1 cellular context compared by ENCODE assay signal in the genomic region with DNA sequence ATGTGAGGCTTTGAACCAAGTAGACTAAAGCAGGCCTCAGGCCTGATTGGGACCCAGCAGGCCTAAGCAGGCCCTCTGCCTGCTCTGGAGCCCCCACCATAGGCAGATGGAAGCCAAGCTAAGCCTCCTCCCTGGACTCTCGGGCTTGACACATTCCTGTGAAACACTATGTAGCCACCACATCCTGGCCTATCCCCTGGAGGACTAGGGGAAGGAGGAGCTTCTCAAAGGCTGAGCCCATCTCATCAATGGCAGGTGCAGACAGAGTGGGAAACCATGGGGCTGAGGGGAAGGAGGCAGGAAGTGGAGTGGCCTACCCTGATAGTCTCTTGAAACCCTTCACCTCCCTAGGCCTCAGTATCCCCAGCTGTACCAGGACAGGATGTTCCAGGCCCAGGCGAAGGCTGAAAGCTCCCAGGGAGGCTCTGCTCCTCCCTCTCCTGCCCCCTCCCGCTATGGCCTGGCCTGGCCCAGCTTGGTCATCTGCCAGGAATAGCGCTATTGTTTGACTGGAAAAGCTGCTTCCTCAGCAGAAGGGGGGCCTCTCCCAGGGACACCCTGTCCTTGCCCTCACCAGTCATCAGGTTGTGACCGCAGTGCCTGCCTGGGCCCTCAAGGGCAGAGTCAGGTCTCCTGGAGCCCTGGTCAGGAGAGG.
TF ChIP-seq lines count a peak whose summit lies in the region.

No MANE protein-coding gene starts in this region.

TF ChIP-seq in endothelial cell of umbilical vein, 7 proteins besides CTCF, POLR2A, EP300 and RAD21:
- TF ChIP-seq POLR2AphosphoS5 (IDR thresholded peaks at IDR 0.05; ENCODE audit: insufficient read depth, low read depth, low read length) (peak; percentile 86), GATA2 (IDR thresholded peaks at IDR 0.05; ENCODE audit: insufficient read depth, insufficient read length, low read depth, low read length) (no peak)
